Comparison of ENCODE assay signal across 20 cellular contexts in the genomic region with DNA sequence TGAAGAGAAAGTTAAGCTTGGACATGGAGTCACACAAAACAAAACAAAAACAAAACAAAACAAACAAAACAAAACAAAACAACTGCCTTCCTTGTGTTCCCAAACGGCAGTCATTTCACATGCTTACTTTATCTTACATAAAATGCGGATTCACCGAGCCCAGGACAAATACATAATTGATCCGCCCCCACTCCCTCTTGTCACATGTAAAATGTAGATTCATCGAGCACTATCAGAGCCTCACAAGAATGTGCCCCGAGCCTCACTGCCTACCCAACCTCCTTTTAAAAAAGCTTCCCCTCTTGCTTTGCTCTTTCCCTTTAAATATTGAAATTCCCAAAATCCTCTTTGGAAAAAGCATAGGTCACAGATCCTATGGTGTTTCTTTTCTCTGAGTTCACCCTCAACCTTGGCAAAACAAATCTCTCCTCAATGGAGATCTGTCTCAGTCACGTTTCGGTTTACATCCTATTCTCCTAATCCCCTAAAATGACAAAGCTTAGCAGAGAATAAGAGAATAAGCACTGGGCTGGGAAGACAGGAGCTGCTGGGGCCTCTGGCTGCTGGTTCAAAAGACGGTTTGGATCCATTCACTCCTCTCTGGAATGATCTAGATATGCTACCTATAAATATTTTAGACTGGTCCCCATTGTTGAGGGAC.
A peak's percentile ranks its signal among the peaks of the same experiment; 100 is the strongest.
DNase-seq lines count a peak whose midpoint lies in the region; ATAC-seq, FAIRE-seq and TF ChIP-seq lines count a peak whose summit lies in the region.
"Had no signal": no experiment of that assay in that cellular context is flagged by ENCODE, and none has a peak within 500 bp of the region (broad histone marks: within the 10 kb centered on the region; RNA-seq: fewer than 3 reads in every experiment).

No MANE protein-coding gene starts in this region.

- peak overlapping the region in 4 of 5 experiments; percentile 21 to 58 (median 35) for H3K27ac Mint-ChIP-seq in brain
- H3K27ac Mint-ChIP-seq: activated naive CD8-positive, alpha-beta T cell; stimulated activated memory B cell treated with anti-CD40 and anti-IgM and Interleukin-4, amounts not matched to agents 10 μg/mL and 1 μg/mL and 100 μg/mL, for 72 hours had no signal

- H2BK15ac ChIP-seq in mesendoderm (replicated peaks; ENCODE audit: low read depth) = no peak overlapping the region

- H4K5ac ChIP-seq in mesendoderm (ENCODE audit: low read length) = no peak overlapping the region

- no peaks in the 10 kb centered on the region for H3K79me1 ChIP-seq in mesendoderm (ENCODE audit: low read length)

- peaks cover 0 to 2% (median 0%) of the 10 kb centered on the region in 5 experiments for H3K9me3 Mint-ChIP-seq in brain
- H3K9me3 Mint-ChIP-seq: naive thymus-derived CD8-positive, alpha-beta T cell; stimulated activated memory B cell treated with anti-CD40 and anti-IgM and Interleukin-4, amounts not matched to agents 10 μg/mL and 1 μg/mL and 100 μg/mL, for 72 hours had no signal

- CTCF ChIA-PET in HepG2 (lab: Yijun Ruan, JAX; ENCODE audit: low intra/inter-chr PET ratio, low total read pairs) = no interaction called here

- intact Hi-C loops in HepG2 (cut with micrococcal nuclease; ENCODE audit: unreplicated experiment) (loop anchor here (5.0 to 10.0 kb wide), 3 partner anchors 38 to 1025 kb away; no protein-coding TSS in a partner anchor), right lobe of liver (cut with DNase I) (loop anchor here (10.0 kb wide), 1 partner anchor 65 kb away; no protein-coding TSS in a partner anchor), vagina (cut with DNase I) (no loop called here)

- no peak for TF ChIP-seq EP300 in HepG2 (IDR thresholded peaks at IDR 0.05; ENCODE audit: low read depth in 2 of 2, low read length in 2 of 2)
- no peak for TF ChIP-seq EP300 in HepG2 (CRISPR knock-in tag; IDR thresholded peaks at IDR 0.05; ENCODE audit: borderline replicate concordance)

- POLR2A ChIA-PET in HepG2 (lab: Yijun Ruan, JAX) = no interaction called here

- no peak overlapping the region for H2AFZ ChIP-seq in HepG2 (ENCODE audit: low read length)

- H3K4me1 ChIP-seq in HepG2 (ENCODE audit: insufficient read depth, low read length) (peaks cover 97% of the 10 kb centered on the region), right lobe of liver (peaks cover 0 to 62% (median 27%) of the 10 kb centered on the region in 4 donors), mesendoderm (ENCODE audit: control insufficient read depth, low read depth, low read length) (peaks cover 3% of the 10 kb centered on the region), vagina (peaks cover 24% of the 10 kb centered on the region)

- ATAC-seq in HepG2 (no peak), right lobe of liver (no peak), GM18867 (IDR thresholded peaks at IDR 0.05; ENCODE audit: unreplicated experiment) (no peak)
- ATAC-seq: naive thymus-derived CD8-positive, alpha-beta T cell; stimulated activated memory B cell treated with anti-CD40 and anti-IgM and Interleukin-4, amounts not matched to agents 10 μg/mL and 1 μg/mL and 100 μg/mL, for 72 hours had no signal

- no peaks in the 10 kb centered on the region for H4K20me1 ChIP-seq in HepG2 (ENCODE audit: insufficient read depth, low read length)

- H3K36me3 Mint-ChIP-seq in brain = no peaks in the 10 kb centered on the region
- H3K36me3 Mint-ChIP-seq: activated naive CD8-positive, alpha-beta T cell; naive thymus-derived CD8-positive, alpha-beta T cell; stimulated activated memory B cell treated with anti-CD40 and anti-IgM and Interleukin-4, amounts not matched to agents 10 μg/mL and 1 μg/mL and 100 μg/mL, for 72 hours had no signal

- H3K4me2 ChIP-seq in HepG2 (ENCODE audit: low read depth, low read length) (no peak overlapping the region), mesendoderm (ENCODE audit: low read length) (no peak overlapping the region)
- H3K4me2 ChIP-seq: KMS-11 had no signal

- H3K4me3 Mint-ChIP-seq in brain = peak overlapping the region in 4 of 5 experiments; percentile 16 to 47 (median 26)
- H3K4me3 Mint-ChIP-seq: activated naive CD8-positive, alpha-beta T cell; naive thymus-derived CD8-positive, alpha-beta T cell; stimulated activated memory B cell treated with anti-CD40 and anti-IgM and Interleukin-4, amounts not matched to agents 10 μg/mL and 1 μg/mL and 100 μg/mL, for 72 hours had no signal

- no peak overlapping the region for H2BK120ac ChIP-seq in mesendoderm (ENCODE audit: low read depth, low read length)

- in situ Hi-C loops in HepG2 (cut with HindIII; ENCODE audit: extremely low pct_ligation_motif_present, low pct_unique_long_range_greater_than_20kb) = loop anchor here (10.0 kb wide), 1 partner anchor 235 kb away; no protein-coding TSS in a partner anchor

- H2AK5ac ChIP-seq in mesendoderm (ENCODE audit: low read length) = no peak overlapping the region

- no peak for DNase-seq in HepG2 (ENCODE audit: low spot score)
- no peak for DNase-seq in right lobe of liver
- peak; percentile 41 for DNase-seq in mesendoderm
- DNase-seq in vagina (ENCODE audit: extremely low spot score in 2 of 2) = no peak
- DNase-seq in inferior parietal cortex (ENCODE audit: extremely low spot score) = no peak
- DNase-seq in activated T-cell treated with anti-CD3 and anti-CD28 coated beads, Interleukin-2, amount 50 U/mL, for 48 hours = no peak
- DNase-seq: activated CD4-positive, alpha-beta T cell treated with anti-CD3 and anti-CD28 coated beads for 48 hours; C1 segment of cervical spinal cord; HCEC 1CT; naive thymus-derived CD8-positive, alpha-beta T cell; NCI-H187 treated with DMSO at 0.1 percent for 48 hours; stimulated activated CD4-positive, alpha-beta T cell treated with anti-CD3 and anti-CD28 coated beads, Interleukin-1b, Interleukin-23, amount 100 ng/mL, for 48 hours; testis had no signal

- BruUV-seq in HepG2 (replicated peaks; lab: Mats Ljungman, UMichigan) = no TSS peak

- TF ChIP-seq RAD21 in HepG2 (CRISPR knock-in tag; IDR thresholded peaks at IDR 0.05) = no peak

- H3K9me3 ChIP-seq in HepG2 (ENCODE audit: low read length) (no peaks in the 10 kb centered on the region), right lobe of liver (no peaks in the 10 kb centered on the region), vagina (no peaks in the 10 kb centered on the region)
- H3K9me3 ChIP-seq: ascending aorta, SJSA1, testis had no signal

- H4K8ac ChIP-seq in mesendoderm (ENCODE audit: low read depth, low read length) = no peak overlapping the region

- peaks cover 9% of the 10 kb centered on the region for H3K27me3 Mint-ChIP-seq in brain
- H3K27me3 Mint-ChIP-seq: activated naive CD8-positive, alpha-beta T cell; stimulated activated memory B cell treated with anti-CD40 and anti-IgM and Interleukin-4, amounts not matched to agents 10 μg/mL and 1 μg/mL and 100 μg/mL, for 72 hours had no signal

- H3K4me1 Mint-ChIP-seq in brain = peaks cover 46% of the 10 kb centered on the region

- WGBS in HepG2 (ENCODE audit: low lambda C conversion rate) = 78% methylated on average over 9 of the region's 9 CpGs
- WGBS in right lobe of liver (ENCODE audit: insufficient coverage, low coverage, low lambda C conversion rate, missing lambda C conversion rate) = 62% methylated on average over 9 of the region's 9 CpGs
- no CpG with 5 or more reads among the region's 9 CpGs for WGBS in mesendoderm (ENCODE audit: extremely low coverage, insufficient coverage, low lambda C conversion rate)

- H3K9ac ChIP-seq in HepG2 (ENCODE audit: insufficient read depth, low read depth, low read length) (no peak overlapping the region), mesendoderm (ENCODE audit: low read length) (no peak overlapping the region)
- H3K9ac ChIP-seq: KMS-11 had no signal

- H3K36me3 ChIP-seq in HepG2 (replicated peaks in 1 of 2; ENCODE audit: control insufficient read depth in 1 of 2, insufficient read depth in 2 of 2, low read length in 2 of 2) (no peaks in the 10 kb centered on the region), right lobe of liver (no peaks in the 10 kb centered on the region), mesendoderm (ENCODE audit: control insufficient read depth, insufficient read depth, low read length) (no peaks in the 10 kb centered on the region), vagina (no peaks in the 10 kb centered on the region)
- H3K36me3 ChIP-seq: ascending aorta, SJSA1 had no signal

- H3K23ac ChIP-seq in mesendoderm (ENCODE audit: low read length) = no peak overlapping the region

- no peaks in the 10 kb centered on the region for H3K79me2 ChIP-seq in HepG2 (ENCODE audit: insufficient read depth, low read length)
- H3K79me2 ChIP-seq in mesendoderm (ENCODE audit: control insufficient read depth, insufficient read depth, low read length) = no peaks in the 10 kb centered on the region

- H3K4me3 ChIP-seq in HepG2 (replicated peaks in 1 of 3; ENCODE audit: insufficient read depth in 1 of 3, low read depth in 2 of 3, low read length in 3 of 3) = no peak overlapping the region
- no peak overlapping the region for H3K4me3 ChIP-seq in right lobe of liver
- no peak overlapping the region for H3K4me3 ChIP-seq in mesendoderm (ENCODE audit: low read length)
- H3K4me3 ChIP-seq in vagina = no peak overlapping the region
- H3K4me3 ChIP-seq: ascending aorta, SJSA1, testis had no signal

- TF ChIP-seq CTCF in HepG2 (CRISPR knock-in tag; IDR thresholded peaks at IDR 0.05) (no peak), right lobe of liver (IDR thresholded peaks at IDR 0.05) (no peak), brain (conservative IDR thresholded peaks at IDR 0.05) (no peak), vagina (IDR thresholded peaks at IDR 0.05) (no peak)

- FAIRE-seq in HepG2 (lab: Jason Lieb, UNC) = no peak

- H2BK5ac ChIP-seq in mesendoderm (ENCODE audit: low read length) = no peak overlapping the region

- H3K4ac ChIP-seq in mesendoderm (ENCODE audit: low read depth, low read length) = no peak overlapping the region

- H3K18ac ChIP-seq in mesendoderm (ENCODE audit: low read length) = no peak overlapping the region

- H3K27me3 ChIP-seq in HepG2 (ENCODE audit: control insufficient read depth in 1 of 2, insufficient read depth in 2 of 2, low read length in 2 of 2) (no peaks in the 10 kb centered on the region), right lobe of liver (no peaks in the 10 kb centered on the region), mesendoderm (ENCODE audit: insufficient read depth, low read length, poor library complexity) (no peaks in the 10 kb centered on the region), vagina (no peaks in the 10 kb centered on the region)
- H3K27me3 ChIP-seq: ascending aorta, SJSA1, testis had no signal

- no peak for TF ChIP-seq POLR2A in HepG2 (IDR thresholded peaks at IDR 0.05; ENCODE audit: insufficient read depth in 1 of 2, low read depth in 2 of 2, low read length in 2 of 2)
- TF ChIP-seq POLR2A in right lobe of liver (IDR thresholded peaks at IDR 0.05) = no peak
- TF ChIP-seq POLR2A in vagina (IDR thresholded peaks at IDR 0.05) = no peak

- H3K56ac ChIP-seq in mesendoderm (ENCODE audit: low read length) = no peak overlapping the region

- H3K27ac ChIP-seq in HepG2 (ENCODE audit: extremely low read length, insufficient read depth, low read length) = peak overlapping the region; percentile 86
- no peak overlapping the region for H3K27ac ChIP-seq in right lobe of liver
- H3K27ac ChIP-seq in mesendoderm (ENCODE audit: low read depth, low read length) = no peak overlapping the region
- peak overlapping the region; percentile 7 for H3K27ac ChIP-seq in vagina
- H3K27ac ChIP-seq: ascending aorta, KMS-11, SJSA1, testis had no signal

TF ChIP-seq in HepG2, 621 proteins besides CTCF, POLR2A, EP300 and RAD21 (continues in another document):
- TF ChIP-seq ZNF232 (CRISPR knock-in tag; IDR thresholded peaks at IDR 0.05; ENCODE audit: borderline replicate concordance) (peak; percentile 20; the same call in 1 of the 2 replicates), HCFC1 (IDR thresholded peaks at IDR 0.05; ENCODE audit: low read depth, low read length) (no peak)

Comparison
In these comparisons a context has a peak if more than half of its experiments do, and no peak if none do; other contexts are left out.
1. H3K27ac ChIP-seq: peak in HepG2 (single experiment) and vagina (single experiment); none in right lobe of liver (0 of 3) and mesendoderm (single experiment).